ENCODE assay signal across 33 cellular contexts in the genomic region with DNA sequence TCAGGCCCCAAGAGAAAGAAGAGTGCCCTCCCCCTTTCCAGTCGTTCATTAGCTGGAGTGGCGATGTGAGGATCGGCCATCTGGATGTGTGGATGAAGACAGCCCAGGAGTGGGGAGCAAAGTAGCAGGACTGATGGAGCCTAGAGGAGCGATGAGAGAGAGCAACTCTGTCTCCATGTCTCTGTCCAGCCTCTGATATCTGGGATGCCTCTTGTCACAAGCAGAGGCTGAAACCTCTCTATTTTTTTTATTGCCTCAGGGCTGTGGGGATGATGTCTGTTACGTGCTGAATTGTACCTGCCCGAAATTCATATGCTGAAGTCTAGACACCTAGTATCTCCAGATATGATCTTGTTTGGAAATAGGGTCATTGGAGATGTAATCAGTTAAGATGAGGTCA. TPM values are rescaled to one million over a fixed set of nuclear protein-coding genes. Genes with fewer than 3 reads are reported as not detected.
"Had no signal": no experiment of that assay in that cellular context is flagged by ENCODE, and none has a peak within 500 bp of the region (broad histone marks: within the 10 kb centered on the region; RNA-seq: fewer than 3 reads in every experiment).

No MANE protein-coding gene starts in this region.

- H3K9me3 ChIP-seq: prostate gland, spleen, testis, upper lobe of right lung had no signal

- H3K27ac ChIP-seq: heart right ventricle, left ventricle myocardium inferior, parathyroid adenoma, prostate gland, spleen, testis, tibial nerve, upper lobe of right lung had no signal

- H3K4me3 ChIP-seq: heart right ventricle, left ventricle myocardium inferior, lung, prostate gland, spleen, testis, tibial nerve, upper lobe of right lung had no signal

- H3K27ac Mint-ChIP-seq: endodermal cell; natural killer cell treated with Interleukin-12 subunit alpha and Interleukin-12 subunit beta and Interleukin-15 and Interleukin-18, amount 100 ng/mL, for 72 hours; stimulated activated memory B cell treated with anti-CD40 and anti-IgM and Interleukin-4, amounts not matched to agents 10 μg/mL and 1 μg/mL and 100 μg/mL, for 72 hours; stimulated activated naive CD8-positive, alpha-beta T cell treated with anti-CD3 and anti-CD28 coated beads, Interleukin-15, Interleukin-2, amounts not matched to agents 100 ng/mL and 50 ng/mL, for 24 hours had no signal

- H3K4me1 ChIP-seq: heart right ventricle, left ventricle myocardium inferior, prostate gland, spleen, testis, tibial nerve, upper lobe of right lung had no signal

- H3K9me3 Mint-ChIP-seq: endodermal cell; natural killer cell treated with Interleukin-12 subunit alpha and Interleukin-12 subunit beta and Interleukin-15 and Interleukin-18, amount 100 ng/mL, for 72 hours; stimulated activated naive CD8-positive, alpha-beta T cell treated with anti-CD3 and anti-CD28 coated beads, Interleukin-15, Interleukin-2, amounts not matched to agents 100 ng/mL and 50 ng/mL, for 24 hours had no signal

- H3K9ac ChIP-seq: parathyroid adenoma had no signal

- DNase-seq: cerebellar nuclear complex; dermis blood vessel endothelial cell; effector CD4-positive, alpha-beta T cell; endodermal cell; heart right ventricle; hypothalamus; islet precursor cell; left ventricle myocardium inferior; mesenchymal stem cell; midbrain; occipital lobe; spleen; stimulated activated CD4-positive, alpha-beta T cell treated with anti-CD3 and anti-CD28 coated beads, Interleukin-15, amount 100 ng/mL, for 24 hours; stimulated activated CD4-positive, alpha-beta T cell treated with anti-CD3 and anti-CD28 coated beads, Interleukin-1b, Interleukin-23, amount 100 ng/mL, for 48 hours; stimulated activated CD4-positive, alpha-beta T cell treated with anti-CD3 and anti-CD28 coated beads, Interleukin-4, amount 100 ng/mL, for 24 hours; testis; upper lobe of right lung had no signal

- H3K4me1 Mint-ChIP-seq: stimulated activated memory B cell treated with anti-CD40 and anti-IgM and Interleukin-4, amounts not matched to agents 10 μg/mL and 1 μg/mL and 100 μg/mL, for 72 hours had no signal

- H3K36me3 ChIP-seq: heart right ventricle, left ventricle myocardium inferior, prostate gland, spleen, tibial nerve, upper lobe of right lung had no signal

- H3K27me3 ChIP-seq: testis, tibial nerve had no signal

- H3K4me3 Mint-ChIP-seq: endodermal cell; natural killer cell treated with Interleukin-12 subunit alpha and Interleukin-12 subunit beta and Interleukin-15 and Interleukin-18, amount 100 ng/mL, for 72 hours; stimulated activated memory B cell treated with anti-CD40 and anti-IgM and Interleukin-4, amounts not matched to agents 10 μg/mL and 1 μg/mL and 100 μg/mL, for 72 hours; stimulated activated naive CD8-positive, alpha-beta T cell treated with anti-CD3 and anti-CD28 coated beads, Interleukin-15, Interleukin-2, amounts not matched to agents 100 ng/mL and 50 ng/mL, for 24 hours had no signal

- ATAC-seq: heart right ventricle; natural killer cell treated with Interleukin-12 subunit alpha and Interleukin-12 subunit beta and Interleukin-15 and Interleukin-18, amount 100 ng/mL, for 72 hours; sciatic nerve; stimulated activated memory B cell treated with anti-CD40 and anti-IgM and Interleukin-4, amounts not matched to agents 10 μg/mL and 1 μg/mL and 100 μg/mL, for 72 hours; upper lobe of right lung had no signal

RNA-seq across cellular contexts. Expression of a gene that starts 2.7 kb away (rescaled TPM):
- total RNA-seq: dermis blood vessel endothelial cell; endothelial cell of umbilical vein; fibroblast of lung; frontal cortex; glomerular endothelial cell; heart right ventricle; left ventricle myocardium inferior; natural killer cell treated with Interleukin-12 subunit alpha and Interleukin-12 subunit beta and Interleukin-15 and Interleukin-18, amount 100 ng/mL, for 72 hours; occipital lobe; prostate gland; renal cortical epithelial cell; sciatic nerve; skeletal muscle tissue; spleen; subcutaneous adipose tissue; testis; tibial nerve; upper lobe of right lung had no signal
- polyA plus RNA-seq: endothelial cell of umbilical vein, fibroblast of lung, heart right ventricle, spleen had no signal

RNA-seq across cellular contexts. Expression of a gene that starts 26.1 kb away (rescaled TPM):
- total RNA-seq: dermis blood vessel endothelial cell; endodermal cell; endothelial cell of umbilical vein; fibroblast of lung; frontal cortex; glomerular endothelial cell; heart right ventricle; left ventricle myocardium inferior; lung; natural killer cell treated with Interleukin-12 subunit alpha and Interleukin-12 subunit beta and Interleukin-15 and Interleukin-18, amount 100 ng/mL, for 72 hours; occipital lobe; prostate gland; renal cortical epithelial cell; sciatic nerve; skeletal muscle tissue; spleen; subcutaneous adipose tissue; testis; tibial nerve; upper lobe of right lung had no signal
- polyA plus RNA-seq: endothelial cell of umbilical vein, esophagus, fibroblast of lung, heart right ventricle, lung had no signal

RNA-seq across cellular contexts. Expression of a gene that starts 59.3 kb away (rescaled TPM):
- total RNA-seq: dermis blood vessel endothelial cell; endodermal cell; endothelial cell of umbilical vein; fibroblast of lung; frontal cortex; glomerular endothelial cell; heart right ventricle; left ventricle myocardium inferior; lung; natural killer cell treated with Interleukin-12 subunit alpha and Interleukin-12 subunit beta and Interleukin-15 and Interleukin-18, amount 100 ng/mL, for 72 hours; occipital lobe; renal cortical epithelial cell; sciatic nerve; skeletal muscle tissue; spleen; subcutaneous adipose tissue; tibial nerve; upper lobe of right lung had no signal
- polyA plus RNA-seq: endothelial cell of umbilical vein, esophagus, fibroblast of lung, heart right ventricle, lung, spleen had no signal
